In the genomic region with DNA sequence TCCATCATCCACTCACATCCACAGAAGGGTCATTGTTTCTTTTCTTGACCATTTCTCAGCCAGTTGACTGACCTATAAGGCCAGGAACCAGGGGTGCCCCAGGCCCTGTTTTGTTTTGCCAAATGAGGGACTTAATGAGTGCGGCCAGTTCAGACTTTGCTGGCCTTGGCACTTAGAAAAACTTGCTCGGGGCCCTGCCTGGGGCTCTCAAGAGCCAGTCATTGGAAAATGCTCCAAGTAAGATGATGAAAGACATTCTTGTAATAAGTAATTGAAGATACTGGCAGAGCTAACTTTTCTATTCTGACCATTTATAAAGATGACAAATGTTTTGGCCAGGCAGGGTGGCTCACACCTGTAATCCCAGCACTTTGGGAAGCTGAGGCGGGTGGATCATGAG, we compare ENCODE assay signal across 16 cellular contexts. TPM values are rescaled to one million over a fixed set of nuclear protein-coding genes. Genes with fewer than 3 reads are reported as not detected.
DNase-seq lines count a peak whose midpoint lies in the region; ATAC-seq and TF ChIP-seq lines count a peak whose summit lies in the region.
"Had no signal": no experiment of that assay in that cellular context is flagged by ENCODE, and none has a peak within 500 bp of the region (broad histone marks: within the 10 kb centered on the region; RNA-seq: fewer than 3 reads in every experiment).

No MANE protein-coding gene starts in this region.

- H3K36me3 Mint-ChIP-seq in HFFc6 (ENCODE audit: low read depth) = peaks cover 40% of the 10 kb centered on the region
- H3K36me3 Mint-ChIP-seq in Calu3 (ENCODE audit: insufficient read depth, unreplicated experiment) = peaks cover 37% of the 10 kb centered on the region
- peaks cover 75% of the 10 kb centered on the region for H3K36me3 Mint-ChIP-seq in CD4-positive, alpha-beta T cell (ENCODE audit: low read depth)

- peaks cover 5% of the 10 kb centered on the region for H3K27me3 Mint-ChIP-seq in HFFc6 (ENCODE audit: insufficient read depth)
- no peaks in the 10 kb centered on the region for H3K27me3 Mint-ChIP-seq in Calu3 (ENCODE audit: unreplicated experiment)
- H3K27me3 Mint-ChIP-seq in CD4-positive, alpha-beta T cell = no peaks in the 10 kb centered on the region

- H3K4me3 Mint-ChIP-seq in HFFc6 (peak overlapping the region; percentile 77; the same call in 1 of the 2 replicates), Calu3 (ENCODE audit: low read depth, unreplicated experiment) (no peak overlapping the region)
- no peak overlapping the region for H3K4me3 Mint-ChIP-seq in CD4-positive, alpha-beta T cell
- H3K4me3 Mint-ChIP-seq: stimulated activated effector memory CD8-positive, alpha-beta T cell treated with anti-CD3 and anti-CD28 coated beads, Interleukin-12 subunit alpha, Interleukin-12 subunit beta, amount 100 ng/mL, for 72 hours; T-helper 1 cell treated with Interleukin-12 subunit alpha and Interleukin-12 subunit beta and Interleukin-4 antibody, amounts not matched to agents 30 μg/mL and 1 μg/mL, for 36 hours had no signal

- H3K27ac ChIP-seq in breast epithelium (peak overlapping the region; percentile 70 to 91), lower lobe of right lung (peak overlapping the region; percentile 67), stomach (peak overlapping the region; percentile 66 to 84 (median 71))
- no peak overlapping the region for H3K27ac ChIP-seq in CD4-positive, alpha-beta T cell (ENCODE audit: low read depth, low read length)

- intact Hi-C loops in breast epithelium (cut with DNase I; ENCODE audit: low total_unique reads) (no loop called here), lower lobe of right lung (cut with DNase I) (no loop called here), stomach (cut with DNase I; ENCODE audit: low total_unique reads) (no loop called here), Calu3 (cut with micrococcal nuclease; ENCODE audit: unreplicated experiment) (no loop called here)
- intact Hi-C loops in CD4-positive, alpha-beta T cell (cut with DNase I, micrococcal nuclease) = no loop called here

- no peaks in the 10 kb centered on the region for H3K4me1 ChIP-seq in breast epithelium
- peaks cover 30% of the 10 kb centered on the region for H3K4me1 ChIP-seq in lower lobe of right lung
- peaks cover 9 to 27% (median 16%) of the 10 kb centered on the region in 4 donors for H3K4me1 ChIP-seq in stomach

- H3K27me3 ChIP-seq in breast epithelium = no peaks in the 10 kb centered on the region
- no peaks in the 10 kb centered on the region for H3K27me3 ChIP-seq in lower lobe of right lung (ENCODE audit: low read depth)
- H3K27me3 ChIP-seq in stomach = no peaks in the 10 kb centered on the region
- H3K27me3 ChIP-seq in CD4-positive, alpha-beta T cell (ENCODE audit: control insufficient read depth, insufficient read depth, low read length) = no peaks in the 10 kb centered on the region

- TF ChIP-seq EP300 in stomach (IDR thresholded peaks at IDR 0.05) = no peak

- DNase-seq in HFFc6 = no peak
- DNase-seq in breast epithelium (ENCODE audit: low spot score in 2 of 2) = no peak
- no peak for DNase-seq in lower lobe of right lung
- no peak for DNase-seq in stomach
- no peak for DNase-seq in Calu3
- DNase-seq in occipital lobe (lab: John Stamatoyannopoulos, UW) = no peak
- no peak for DNase-seq in anterior cingulate cortex (lab: John Stamatoyannopoulos, UW)
- DNase-seq in CD4-positive, alpha-beta T cell = no peak
- DNase-seq: activated CD4-positive, alpha-beta T cell treated with anti-CD3 and anti-CD28 coated beads for 4 hours; Caco-2; central memory CD4-positive, alpha-beta T cell; Kasumi-1; stimulated activated CD4-positive, alpha-beta T cell treated with anti-CD3 and anti-CD28 coated beads, Interleukin-2, amount 100 ng/mL, for 24 hours had no signal

- TF ChIP-seq POLR2A in breast epithelium (IDR thresholded peaks at IDR 0.05) (no peak), stomach (IDR thresholded peaks at IDR 0.05) (no peak)

- TF ChIP-seq CTCF in HFFc6 (IDR thresholded peaks at IDR 0.05) = no peak
- no peak for TF ChIP-seq CTCF in breast epithelium (IDR thresholded peaks at IDR 0.05)
- no peak for TF ChIP-seq CTCF in lower lobe of right lung (IDR thresholded peaks at IDR 0.05)
- no peak for TF ChIP-seq CTCF in stomach (IDR thresholded peaks at IDR 0.05)
- no peak for TF ChIP-seq CTCF in Calu3 (IDR thresholded peaks at IDR 0.05; ENCODE audit: unreplicated experiment)
- no peak for TF ChIP-seq CTCF in CD4-positive, alpha-beta T cell (IDR thresholded peaks at IDR 0.05)

- BruUV-seq in Calu3 (replicated peaks; lab: Mats Ljungman, UMichigan) = no TSS peak

- H3K4me3 ChIP-seq in breast epithelium (no peak overlapping the region), lower lobe of right lung (no peak overlapping the region), stomach (no peak overlapping the region)

- H3K27ac Mint-ChIP-seq in HFFc6 (peak overlapping the region; percentile 99), Calu3 (ENCODE audit: unreplicated experiment) (no peak overlapping the region)
- H3K27ac Mint-ChIP-seq in CD4-positive, alpha-beta T cell = no peak overlapping the region
- H3K27ac Mint-ChIP-seq: T-helper 1 cell treated with Interleukin-12 subunit alpha and Interleukin-12 subunit beta and Interleukin-4 antibody, amounts not matched to agents 30 μg/mL and 1 μg/mL, for 36 hours had no signal

- CTCF ChIA-PET in Calu3 (lab: Charles Lee) = no interaction called here
- CTCF ChIA-PET in CD4-positive, alpha-beta T cell (lab: Charles Lee) = no interaction called here

- ATAC-seq in lower lobe of right lung = no peak
- no peak for ATAC-seq in CD4-positive, alpha-beta T cell (ENCODE audit: poor library complexity)
- ATAC-seq: stimulated activated effector memory CD8-positive, alpha-beta T cell treated with anti-CD3 and anti-CD28 coated beads, Interleukin-12 subunit alpha, Interleukin-12 subunit beta, amount 100 ng/mL, for 72 hours had no signal

- H3K36me3 ChIP-seq in breast epithelium (peaks cover 3% of the 10 kb centered on the region), lower lobe of right lung (peaks cover 44% of the 10 kb centered on the region), stomach (peaks cover 25 to 70% (median 56%) of the 10 kb centered on the region in 4 donors)

- POLR2A ChIA-PET in CD4-positive, alpha-beta T cell (lab: Charles Lee) = no interaction called here

- H3K9me3 ChIP-seq in breast epithelium = no peaks in the 10 kb centered on the region
- H3K9me3 ChIP-seq in lower lobe of right lung = no peaks in the 10 kb centered on the region
- no peaks in the 10 kb centered on the region for H3K9me3 ChIP-seq in stomach
- H3K9me3 ChIP-seq in CD4-positive, alpha-beta T cell (ENCODE audit: control insufficient read depth, low read length) = no peaks in the 10 kb centered on the region
- H3K9me3 ChIP-seq: Caco-2 had no signal

- WGBS in stomach, 5 donors = 89 to 98% (median 98%) methylated on average over 3 of the region's 3 CpGs

- H3K4me1 Mint-ChIP-seq in HFFc6 (ENCODE audit: low read depth) = peaks cover 44% of the 10 kb centered on the region
- H3K4me1 Mint-ChIP-seq in Calu3 (ENCODE audit: low read depth, unreplicated experiment) = peaks cover 18% of the 10 kb centered on the region
- no peaks in the 10 kb centered on the region for H3K4me1 Mint-ChIP-seq in CD4-positive, alpha-beta T cell (ENCODE audit: low read depth)

- H3K9me3 Mint-ChIP-seq in HFFc6 (no peaks in the 10 kb centered on the region), Calu3 (ENCODE audit: low read depth, unreplicated experiment) (no peaks in the 10 kb centered on the region)
- no peaks in the 10 kb centered on the region for H3K9me3 Mint-ChIP-seq in CD4-positive, alpha-beta T cell
- H3K9me3 Mint-ChIP-seq: stimulated activated effector memory CD8-positive, alpha-beta T cell treated with anti-CD3 and anti-CD28 coated beads, Interleukin-12 subunit alpha, Interleukin-12 subunit beta, amount 100 ng/mL, for 72 hours; T-helper 1 cell treated with Interleukin-12 subunit alpha and Interleukin-12 subunit beta and Interleukin-4 antibody, amounts not matched to agents 30 μg/mL and 1 μg/mL, for 36 hours had no signal

RNA-seq across cellular contexts. Expression of a gene that starts 29.0 kb away (rescaled TPM):
- under 1 TPM in 2 of 6 experiments, not detected in 4; 0.14 to 0.32 TPM for total RNA-seq in HFFc6 (2021; fragmentation: NEBNext Ultra II Directional; extraction: Animal tissue kit (Norgen Biotek cat#: 25700))
- total RNA-seq in breast epithelium (1 to 10 TPM in 1 of 3 donors, under 1 TPM in 1, not detected in 1; 0.16 to 1.6 TPM), lower lobe of right lung (1.2 TPM), stomach (1 to 10 TPM in 1 of 5 donors, not detected in 4; 2.6 TPM), Calu3 (2022) (1.3 and 3.6 TPM in 2 replicates), occipital lobe (1.1 TPM)
- polyA plus RNA-seq in stomach = 1 to 10 TPM in 1 of 3 donors, under 1 TPM in 1, not detected in 1; 0.25 to 2.6 TPM
- 1 to 10 TPM; 1.1 TPM for total RNA-seq in CD4-positive, alpha-beta T cell
- total RNA-seq: fibroblast of villous mesenchyme had no signal
